Comparison of ENCODE assay signal across 15 cellular contexts in genomic region chr1:9459784-9460407, GRCh38.
DNase-seq lines count a peak whose midpoint lies in the region; ATAC-seq, FAIRE-seq and TF ChIP-seq lines count a peak whose summit lies in the region.
"Had no signal": no experiment of that assay in that cellular context is flagged by ENCODE, and none has a peak within 500 bp of the region (broad histone marks: within the 10 kb centered on the region; RNA-seq: fewer than 3 reads in every experiment).

No MANE protein-coding gene starts in this region.

- H2AFZ ChIP-seq in neuronal stem cell (ENCODE audit: low read length), result no peak overlapping the region

- DNase-seq in DMS79 treated with DMSO at 0.1 percent for 48 hours (lab: John Stamatoyannopoulos, UW) (peak; percentile 89), NCI-H2029 treated with DMSO at 0.1 percent for 48 hours (lab: John Stamatoyannopoulos, UW) (peak; percentile 27), neuronal stem cell (ENCODE audit: low spot score) (no peak), medulla oblongata (ENCODE audit: extremely low spot score) (no peak), kidney (no peak)
- DNase-seq: Calu3; CD4-positive, alpha-beta T cell; H7; NCI-H1048; NCI-H1694 treated with DMSO at 0.1 percent for 48 hours; NCI-H524 treated with DMSO at 0.1 percent for 48 hours; OCI-M1 had no signal

- peak; percentile 61 for ATAC-seq in esophagus mucosa
- no peak for ATAC-seq in HG03342 (IDR thresholded peaks at IDR 0.05; ENCODE audit: unreplicated experiment)
- ATAC-seq in HG03354 (IDR thresholded peaks at IDR 0.05; ENCODE audit: poor library complexity, severe bottlenecking, unreplicated experiment), result no peak

- no peak overlapping the region for H4K91ac ChIP-seq in neuronal stem cell (ENCODE audit: low read depth, low read length, poor library complexity)

- no peaks in the 10 kb centered on the region for H3K79me1 ChIP-seq in neuronal stem cell (ENCODE audit: low read depth, low read length)

- no CpG with 5 or more reads among the region's 10 CpGs for WGBS in neuronal stem cell (ENCODE audit: extremely low coverage in 2 of 2, insufficient read length in 2 of 2, insufficient replicate concordance in 1 of 2), 2 donors

- H4K8ac ChIP-seq in neuronal stem cell (ENCODE audit: low read depth, low read length), result no peak overlapping the region

- no peak overlapping the region for H3K23ac ChIP-seq in neuronal stem cell (ENCODE audit: low read depth, low read length, poor library complexity)

- peak overlapping the region; percentile 24 for H3K9ac ChIP-seq in neuronal stem cell (ENCODE audit: low read depth, low read length, poor library complexity)
- H3K9ac ChIP-seq in kidney (ENCODE audit: low read length in 2 of 2), result no peak overlapping the region

- H3K9me3 ChIP-seq in neuronal stem cell (replicated peaks in 1 of 2; ENCODE audit: control insufficient read depth in 2 of 2, insufficient read depth in 1 of 2, low read depth in 1 of 2, low read length in 2 of 2) (no peaks in the 10 kb centered on the region), kidney (ENCODE audit: control insufficient read depth in 1 of 2, low read length in 2 of 2) (no peaks in the 10 kb centered on the region)

- H3K27ac ChIP-seq in neuronal stem cell (replicated peaks; ENCODE audit: low read length), result no peak overlapping the region
- H3K27ac ChIP-seq in kidney (ENCODE audit: low read depth in 2 of 2, low read length in 2 of 2), result no peak overlapping the region

- H3K4me1 ChIP-seq in neuronal stem cell (ENCODE audit: control insufficient read depth in 2 of 2, insufficient read depth in 1 of 2, low read depth in 1 of 2, low read length in 2 of 2), result no peaks in the 10 kb centered on the region
- H3K4me1 ChIP-seq in kidney (ENCODE audit: control insufficient read depth in 1 of 2, insufficient read depth in 1 of 2, low read depth in 1 of 2, low read length in 2 of 2), result no peaks in the 10 kb centered on the region

- H3K36me3 ChIP-seq in neuronal stem cell (replicated peaks in 1 of 2; ENCODE audit: control insufficient read depth in 2 of 2, insufficient read depth in 2 of 2, low read length in 2 of 2) (no peaks in the 10 kb centered on the region), kidney (ENCODE audit: control insufficient read depth in 1 of 2, insufficient read depth in 2 of 2, low read length in 2 of 2) (no peaks in the 10 kb centered on the region)

- H2AK5ac ChIP-seq in neuronal stem cell (ENCODE audit: low read depth, low read length), result peak overlapping the region; percentile 54

- H2BK12ac ChIP-seq in neuronal stem cell (ENCODE audit: low read length), result no peak overlapping the region

- H3K14ac ChIP-seq in neuronal stem cell (ENCODE audit: low read length), result peak overlapping the region; percentile 67

- no peak overlapping the region for H2BK5ac ChIP-seq in neuronal stem cell (ENCODE audit: low read length)

- TF ChIP-seq CTCF in kidney (IDR thresholded peaks at IDR 0.05; ENCODE audit: borderline replicate concordance, extremely low read depth, insufficient read depth), result no peak

- peaks cover 0 to 22% (median 0%) of the 10 kb centered on the region in 3 experiments for H3K27me3 ChIP-seq in neuronal stem cell (ENCODE audit: control insufficient read depth in 3 of 3, insufficient read depth in 3 of 3, low read depth in 1 of 3, low read length in 3 of 3)

- FAIRE-seq in kidney (lab: Jason Lieb, UNC), result no peak

- no peak overlapping the region for H2BK120ac ChIP-seq in neuronal stem cell (ENCODE audit: low read depth, low read length)

- no peak overlapping the region for H3K4ac ChIP-seq in neuronal stem cell (ENCODE audit: low read length)

- intact Hi-C loops in kidney (cut with DNase I), result loop anchor here (10.0 kb wide), 3 partner anchors 105 to 195 kb away; no protein-coding TSS in a partner anchor

- no peak overlapping the region for H2BK15ac ChIP-seq in neuronal stem cell (ENCODE audit: low read length)

- H3K4me3 ChIP-seq in neuronal stem cell (ENCODE audit: low read length in 2 of 2) (no peak overlapping the region), kidney (ENCODE audit: low read length in 2 of 2) (no peak overlapping the region)

- H3K4me2 ChIP-seq in neuronal stem cell (ENCODE audit: insufficient read depth, low read length, poor library complexity, severe bottlenecking), result no peak overlapping the region

- H3K18ac ChIP-seq in neuronal stem cell (ENCODE audit: low read length), result no peak overlapping the region

Comparison
In these comparisons a context has a peak if more than half of its experiments do, and no peak if none do; other contexts are left out.
1. DNase-seq: peak in DMS79 treated with DMSO at 0.1 percent for 48 hours (single experiment) and NCI-H2029 treated with DMSO at 0.1 percent for 48 hours (single experiment); none in neuronal stem cell (single experiment), medulla oblongata (single experiment) and kidney (single experiment).